In genomic region chr22:30968015-30968923, GRCh38 we compare ENCODE assay signal across 8 cellular contexts. TPM values are rescaled to one million over a fixed set of nuclear protein-coding genes. Genes with fewer than 3 reads are reported as not detected.
DNase-seq lines count a peak whose midpoint lies in the region; ATAC-seq and TF ChIP-seq lines count a peak whose summit lies in the region.

Gene MORC2 (minus strand): TSS chr22:30968774. CDS start chr22:30967889, 885 bp downstream.

- peaks cover 69% of the 10 kb centered on the region for H3K4me1 Mint-ChIP-seq in chondrocyte (ENCODE audit: low read depth)

- ATAC-seq in HG03025 (IDR thresholded peaks at IDR 0.05; ENCODE audit: low FRiP score, unreplicated experiment) (peak; percentile 32), left colon (peak; percentile 57)
- peak; percentile 2 for ATAC-seq in stimulated activated naive CD8-positive, alpha-beta T cell treated with anti-CD3 and anti-CD28 coated beads, Interleukin-15, Interleukin-2, amounts not matched to agents 100 U/mL and 50 U/mL, for 24 hours

- H3K4me3 ChIP-seq in GM12875 (ENCODE audit: low read depth, low read length): peak within 1 kb of the TSS; percentile 87

- H3K36me3 Mint-ChIP-seq in chondrocyte (ENCODE audit: low read depth): peaks cover 30% of the 10 kb centered on the region

- intact Hi-C loops in left colon (cut with DNase I, micrococcal nuclease): no loop called here

- peaks cover 27% of the 10 kb centered on the region for H3K9me3 Mint-ChIP-seq in chondrocyte (ENCODE audit: low read depth)

- peak; percentile 27 for DNase-seq in 8988T
- DNase-seq in NCI-H748 treated with DMSO at 0.1 percent for 48 hours (lab: John Stamatoyannopoulos, UW): peak; percentile 8
- DNase-seq in chondrocyte (ENCODE audit: low spot score): no peak
- peak; percentile 68 to 79 for DNase-seq in left colon
- DNase-seq in stimulated activated naive CD8-positive, alpha-beta T cell treated with anti-CD3 and anti-CD28 coated beads, Interleukin-15, Interleukin-2, amounts not matched to agents 100 U/mL and 50 U/mL, for 24 hours: no peak
- DNase-seq in hippocampal formation (lab: John Stamatoyannopoulos, UW): no peak

- peak within 1 kb of the TSS; percentile 99 for H3K27ac Mint-ChIP-seq in chondrocyte (ENCODE audit: unreplicated experiment)

- TF ChIP-seq CTCF in GM12875 (IDR thresholded peaks at IDR 0.05; ENCODE audit: borderline replicate concordance, insufficient read depth, low read depth, low read length) (no peak), chondrocyte (IDR thresholded peaks at IDR 0.05) (no peak)

- H3K27me3 Mint-ChIP-seq in chondrocyte (ENCODE audit: low read depth): no peaks in the 10 kb centered on the region

- peak within 1 kb of the TSS; percentile 92 for H3K4me3 Mint-ChIP-seq in chondrocyte (ENCODE audit: unreplicated experiment)

RNA-seq across cellular contexts. Expression of gene MORC2, which starts in this region (rescaled TPM):
- total RNA-seq in chondrocyte: 29.3 to 31.6 TPM (median 29.6 TPM) in 3 replicates
- total RNA-seq in left colon: 10 to 100 TPM; 17.7 to 21.1 TPM

Comparison
In these comparisons a context has a peak if more than half of its experiments do, and no peak if none do; other contexts are left out.
1. DNase-seq: peak in 8988T (single experiment), NCI-H748 treated with DMSO at 0.1 percent for 48 hours (single experiment) and left colon (2 of 2); none in chondrocyte (single experiment), stimulated activated naive CD8-positive, alpha-beta T cell treated with anti-CD3 and anti-CD28 coated beads, Interleukin-15, Interleukin-2, amounts not matched to agents 100 U/mL and 50 U/mL, for 24 hours (single experiment) and hippocampal formation (0 of 2).
2. ATAC-seq: peak in every context shown above with its lines; median percentile 57 in left colon; 32 in HG03025; 2 in stimulated activated naive CD8-positive, alpha-beta T cell treated with anti-CD3 and anti-CD28 coated beads, Interleukin-15, Interleukin-2, amounts not matched to agents 100 U/mL and 50 U/mL, for 24 hours.